Comparison of ENCODE assay signal across 1 cellular context in the genomic region with DNA sequence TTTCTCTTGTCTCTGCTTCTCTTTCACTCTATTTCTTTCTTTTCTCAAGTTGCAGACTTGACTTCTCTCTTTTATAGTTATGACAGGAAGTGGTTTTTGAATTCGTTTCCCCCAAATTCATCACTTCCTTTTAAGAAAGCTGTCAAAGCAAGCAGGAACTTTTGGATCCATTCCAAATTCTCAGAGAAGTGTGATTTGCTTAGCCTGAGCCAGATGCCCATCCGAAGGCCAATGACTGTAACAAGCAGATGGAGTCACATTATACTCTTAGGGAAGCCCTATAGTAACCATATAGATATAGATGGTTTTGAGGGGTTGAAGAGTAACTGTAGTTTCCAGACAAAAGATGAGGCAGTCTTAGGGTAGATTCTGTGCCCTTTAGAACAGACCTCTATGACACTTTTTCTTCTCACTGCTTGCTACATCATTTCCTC.
TF ChIP-seq lines count a peak whose summit lies in the region.

No MANE protein-coding gene starts in this region.

TF ChIP-seq in IMR-90, 13 proteins besides CTCF, POLR2A, EP300 and RAD21 (continued from another document):
- TF ChIP-seq RCOR1 (IDR thresholded peaks at IDR 0.05; ENCODE audit: insufficient replicate concordance, low read length) (no peak), FOS (IDR thresholded peaks at IDR 0.05; ENCODE audit: low read depth, low read length) (no peak), CEBPB (IDR thresholded peaks at IDR 0.05; ENCODE audit: low read depth, low read length) (no peak), MXI1 (IDR thresholded peaks at IDR 0.05; ENCODE audit: borderline replicate concordance, low read depth, low read length) (no peak), SMC3 (IDR thresholded peaks at IDR 0.05; ENCODE audit: low read depth, low read length) (no peak)
- TF ChIP-seq, protein P1, sequence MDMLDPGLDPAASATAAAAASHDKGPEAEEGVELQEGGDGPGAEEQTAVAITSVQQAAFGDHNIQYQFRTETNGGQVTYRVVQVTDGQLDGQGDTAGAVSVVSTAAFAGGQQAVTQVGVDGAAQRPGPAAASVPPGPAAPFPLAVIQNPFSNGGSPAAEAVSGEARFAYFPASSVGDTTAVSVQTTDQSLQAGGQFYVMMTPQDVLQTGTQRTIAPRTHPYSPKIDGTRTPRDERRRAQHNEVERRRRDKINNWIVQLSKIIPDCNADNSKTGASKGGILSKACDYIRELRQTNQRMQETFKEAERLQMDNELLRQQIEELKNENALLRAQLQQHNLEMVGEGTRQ (IDR thresholded peaks at IDR 0.05; ENCODE audit: low read depth, low read length) = no peak
